Comparison of ENCODE assay signal across 17 cellular contexts in genomic region chr6:132153221-132153896, GRCh38.
DNase-seq lines count a peak whose midpoint lies in the region; TF ChIP-seq lines count a peak whose summit lies in the region.
"Had no signal": no experiment of that assay in that cellular context is flagged by ENCODE, and none has a peak within 500 bp of the region (broad histone marks: within the 10 kb centered on the region; RNA-seq: fewer than 3 reads in every experiment).

No MANE protein-coding gene starts in this region.

- H3K4me1 ChIP-seq in SK-N-SH (ENCODE audit: control insufficient read depth in 1 of 2, insufficient read depth in 2 of 2, low read depth in 1 of 2, low read length in 1 of 2) (peaks cover 0 to 3% of the 10 kb centered on the region in 2 experiments; a peak in 1 of 4 replicates), smooth muscle cell (ENCODE audit: low read depth) (peaks cover 6% of the 10 kb centered on the region), Peyer's patch (no peaks in the 10 kb centered on the region)
- H3K4me1 ChIP-seq: gastrocnemius medialis had no signal

- H3K9ac ChIP-seq in SK-N-SH, result peak overlapping the region; percentile 61
- H3K9ac ChIP-seq in smooth muscle cell (ENCODE audit: low read depth), result peak overlapping the region; percentile 78

- no peak for TF ChIP-seq POLR2A in Peyer's patch (IDR thresholded peaks at IDR 0.05)

- H3K27ac ChIP-seq in SK-N-SH (ENCODE audit: low read depth in 2 of 2, low read length in 1 of 2) (peak overlapping the region; percentile 64 to 81), smooth muscle cell (ENCODE audit: low read depth) (peak overlapping the region; percentile 96), Peyer's patch (no peak overlapping the region)
- H3K27ac ChIP-seq: gastrocnemius medialis, WERI-Rb-1 had no signal

- CTCF ChIA-PET in SK-N-SH (lab: Yijun Ruan, JAX), result no interaction called here

- H3K27me3 ChIP-seq in SK-N-SH (ENCODE audit: insufficient read depth) (no peaks in the 10 kb centered on the region), smooth muscle cell (ENCODE audit: low read depth) (no peaks in the 10 kb centered on the region), Peyer's patch (no peaks in the 10 kb centered on the region)
- H3K27me3 ChIP-seq: gastrocnemius medialis had no signal

- H3K27ac Mint-ChIP-seq in activated T-cell treated with anti-CD3 and anti-CD28 coated beads, Interleukin-2, amount 50 U/mL, for 24 hours, result no peak overlapping the region
- H3K27ac Mint-ChIP-seq: activated naive CD8-positive, alpha-beta T cell treated with anti-CD3 and anti-CD28 coated beads, Interleukin-2, amount 10 ng/mL, durations not matched to agents 7 days and 5 days; progenitor cell of endocrine pancreas had no signal

- no peak overlapping the region for H3K4me3 Mint-ChIP-seq in activated T-cell treated with anti-CD3 and anti-CD28 coated beads, Interleukin-2, amount 50 U/mL, for 24 hours
- H3K4me3 Mint-ChIP-seq: activated naive CD8-positive, alpha-beta T cell treated with anti-CD3 and anti-CD28 coated beads, Interleukin-2, amount 10 ng/mL, durations not matched to agents 7 days and 5 days had no signal

- no peak; a peak in 1 of 4 replicates for TF ChIP-seq EP300 in SK-N-SH (IDR thresholded peaks at IDR 0.05; ENCODE audit: borderline replicate concordance in 1 of 2, low read depth in 1 of 2, low read length in 1 of 2)

- TF ChIP-seq RAD21 in SK-N-SH (IDR thresholded peaks at IDR 0.05; ENCODE audit: low read length), result no peak

- POLR2A ChIA-PET in SK-N-SH (lab: Yijun Ruan, JAX), result no interaction called here

- H4K20me1 ChIP-seq in SK-N-SH (ENCODE audit: insufficient read depth) (no peaks in the 10 kb centered on the region), smooth muscle cell (ENCODE audit: low read depth) (no peaks in the 10 kb centered on the region)

- H3K27me3 Mint-ChIP-seq in activated T-cell treated with anti-CD3 and anti-CD28 coated beads, Interleukin-2, amount 50 U/mL, for 24 hours, result peaks cover 2% of the 10 kb centered on the region
- H3K27me3 Mint-ChIP-seq: progenitor cell of endocrine pancreas had no signal

- no peak for TF ChIP-seq CTCF in SK-N-SH (IDR thresholded peaks at IDR 0.05)
- TF ChIP-seq CTCF in fibroblast of mammary gland (conservative IDR thresholded peaks at IDR 0.05; ENCODE audit: control insufficient read depth, insufficient read depth, low read depth, low read length), result no peak
- TF ChIP-seq CTCF in smooth muscle cell (IDR thresholded peaks at IDR 0.05; ENCODE audit: borderline replicate concordance, insufficient read depth, poor library complexity, severe bottlenecking), result no peak
- no peak for TF ChIP-seq CTCF in Peyer's patch (IDR thresholded peaks at IDR 0.05)

- no peaks in the 10 kb centered on the region for H3K9me3 ChIP-seq in SK-N-SH
- H3K9me3 ChIP-seq in smooth muscle cell (replicated peaks; ENCODE audit: low read depth), result no peaks in the 10 kb centered on the region
- no peaks in the 10 kb centered on the region for H3K9me3 ChIP-seq in Peyer's patch
- H3K9me3 ChIP-seq: gastrocnemius medialis had no signal

- H3K9me3 Mint-ChIP-seq in activated T-cell treated with anti-CD3 and anti-CD28 coated beads, Interleukin-2, amount 50 U/mL, for 24 hours, result no peaks in the 10 kb centered on the region
- H3K9me3 Mint-ChIP-seq: activated naive CD8-positive, alpha-beta T cell treated with anti-CD3 and anti-CD28 coated beads, Interleukin-2, amount 10 ng/mL, durations not matched to agents 7 days and 5 days had no signal

- no peaks in the 10 kb centered on the region for H3K9me2 ChIP-seq in SK-N-SH

- H3K36me3 ChIP-seq in SK-N-SH (replicated peaks in 1 of 2; ENCODE audit: control insufficient read depth in 1 of 2, insufficient read depth in 2 of 2, low read length in 1 of 2), result no peaks in the 10 kb centered on the region
- no peaks in the 10 kb centered on the region for H3K36me3 ChIP-seq in smooth muscle cell (ENCODE audit: low read depth)
- H3K36me3 ChIP-seq in Peyer's patch, result no peaks in the 10 kb centered on the region
- H3K36me3 ChIP-seq: gastrocnemius medialis, WERI-Rb-1 had no signal

- no peaks in the 10 kb centered on the region for H3K4me1 Mint-ChIP-seq in activated T-cell treated with anti-CD3 and anti-CD28 coated beads, Interleukin-2, amount 50 U/mL, for 24 hours (ENCODE audit: low read depth)
- H3K4me1 Mint-ChIP-seq: activated naive CD8-positive, alpha-beta T cell treated with anti-CD3 and anti-CD28 coated beads, Interleukin-2, amount 10 ng/mL, durations not matched to agents 7 days and 5 days had no signal

- DNase-seq in ELR (ENCODE audit: low read depth), result peak; percentile 87
- DNase-seq in SK-N-SH, result no peak
- peak; percentile 96 for DNase-seq in fibroblast of mammary gland (ENCODE audit: low read depth)
- DNase-seq in smooth muscle cell (lab: John Stamatoyannopoulos, UW; ENCODE audit: unreplicated experiment), result no peak
- no peak for DNase-seq in activated T-cell treated with anti-CD3 and anti-CD28 coated beads, Interleukin-2, amount 50 U/mL, for 24 hours
- no peak for DNase-seq in Peyer's patch
- DNase-seq in RKO (ENCODE audit: low spot score), result no peak
- DNase-seq in NCI-H187 (lab: John Stamatoyannopoulos, UW), result no peak
- DNase-seq: activated naive CD8-positive, alpha-beta T cell treated with anti-CD3 and anti-CD28 coated beads, Interleukin-2, amount 10 ng/mL, durations not matched to agents 7 days and 5 days; gastrocnemius medialis; GF-D8; midbrain; NK-92 treated with Interleukin-12 subunit alpha and Interleukin-12 subunit beta, amount 100 ng/mL, for 24 hours; stimulated activated CD4-positive, alpha-beta T cell treated with anti-CD3 and anti-CD28 coated beads, Interleukin-4, amount 100 ng/mL, for 4 hours; stimulated activated naive CD4-positive, alpha-beta T cell; WERI-Rb-1 had no signal

- H3K4me3 ChIP-seq in SK-N-SH (ENCODE audit: low read depth in 2 of 2, low read length in 1 of 2) (peak overlapping the region in 1 of 2 experiments; percentile 14; a peak in 1 of 4 replicates), fibroblast of mammary gland (ENCODE audit: control insufficient read depth, low read depth, low read length) (no peak overlapping the region), smooth muscle cell (no peak overlapping the region), Peyer's patch (no peak overlapping the region)
- H3K4me3 ChIP-seq: gastrocnemius medialis had no signal

- peak overlapping the region; percentile 72 for H2AFZ ChIP-seq in SK-N-SH (ENCODE audit: low read depth)
- no peak overlapping the region for H2AFZ ChIP-seq in smooth muscle cell (ENCODE audit: low read depth)

- H3K79me2 ChIP-seq in SK-N-SH (ENCODE audit: insufficient read depth), result no peaks in the 10 kb centered on the region
- no peaks in the 10 kb centered on the region for H3K79me2 ChIP-seq in smooth muscle cell (ENCODE audit: low read depth)

- H3K36me3 Mint-ChIP-seq in activated T-cell treated with anti-CD3 and anti-CD28 coated beads, Interleukin-2, amount 50 U/mL, for 24 hours (ENCODE audit: low read depth), result no peaks in the 10 kb centered on the region
- H3K36me3 Mint-ChIP-seq: activated naive CD8-positive, alpha-beta T cell treated with anti-CD3 and anti-CD28 coated beads, Interleukin-2, amount 10 ng/mL, durations not matched to agents 7 days and 5 days had no signal

- H3K4me2 ChIP-seq in SK-N-SH (peak overlapping the region; percentile 57), smooth muscle cell (peak overlapping the region; percentile 79)

- H3F3A ChIP-seq in SK-N-SH (replicated peaks; ENCODE audit: insufficient read depth) (peaks cover 21% of the 10 kb centered on the region), smooth muscle cell (ENCODE audit: low read depth) (peaks cover 3% of the 10 kb centered on the region)

- WGBS in SK-N-SH (ENCODE audit: low lambda C conversion rate), result 29% methylated on average over 9 of the region's 9 CpGs
- WGBS in smooth muscle cell (ENCODE audit: low lambda C conversion rate), result 33% methylated on average over 9 of the region's 9 CpGs

TF ChIP-seq in SK-N-SH, 30 proteins besides CTCF, POLR2A, EP300 and RAD21:
- TF ChIP-seq POLR2AphosphoS5 (IDR thresholded peaks at IDR 0.05; ENCODE audit: low read depth, low read length), result no peak; the same call in 1 of the 2 replicates
- TF ChIP-seq TEAD4 (IDR thresholded peaks at IDR 0.05; ENCODE audit: borderline replicate concordance, insufficient read depth), result no peak
- TF ChIP-seq TCF12 (IDR thresholded peaks at IDR 0.05), result peak; percentile 64
- no peak for TF ChIP-seq USF2 (IDR thresholded peaks at IDR 0.05; ENCODE audit: borderline replicate concordance, low read depth, low read length)
- no peak for TF ChIP-seq YY1 (IDR thresholded peaks at IDR 0.05; ENCODE audit: low read depth)
- no peak for TF ChIP-seq RFX5 (IDR thresholded peaks at IDR 0.05; ENCODE audit: low read length)
- 0 out of 2 replicates have a peak, but pooled peaks have one; percentile 13 for TF ChIP-seq PBX3 (IDR thresholded peaks at IDR 0.05)

Comparison
In these comparisons a context has a peak if more than half of its experiments do, and no peak if none do; other contexts are left out.
1. DNase-seq: peak in ELR (single experiment) and fibroblast of mammary gland (single experiment); none in SK-N-SH (single experiment), smooth muscle cell (single experiment), activated T-cell treated with anti-CD3 and anti-CD28 coated beads, Interleukin-2, amount 50 U/mL, for 24 hours (single experiment), Peyer's patch (0 of 3), RKO (single experiment) and NCI-H187 (0 of 2).
2. H3K27ac ChIP-seq: peak in SK-N-SH (2 of 2) and smooth muscle cell (single experiment); none in Peyer's patch (0 of 4).